In the genomic region with DNA sequence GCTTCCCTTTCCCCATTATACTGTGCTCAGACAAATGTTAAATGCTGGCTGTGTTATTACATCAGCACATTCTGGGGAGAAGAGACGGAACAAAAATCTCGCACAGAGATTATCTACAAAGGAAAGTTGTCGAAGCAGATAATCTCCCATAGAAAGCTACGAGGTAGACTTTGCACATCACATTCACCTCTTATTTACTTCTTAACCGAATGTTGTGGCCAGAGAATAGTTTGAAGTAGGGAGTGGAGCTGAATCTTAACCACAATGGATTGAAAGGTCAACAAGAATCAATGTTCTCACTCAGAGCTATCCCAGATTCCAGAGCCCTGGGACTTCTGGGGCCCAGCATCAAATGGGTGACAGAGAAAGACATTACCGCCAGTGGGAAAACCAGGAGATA, we compare ENCODE assay signal across 9 cellular contexts. TPM values are rescaled to one million over a fixed set of nuclear protein-coding genes. Genes with fewer than 3 reads are reported as not detected.
"Had no signal": no experiment of that assay in that cellular context is flagged by ENCODE, and none has a peak within 500 bp of the region (broad histone marks: within the 10 kb centered on the region; RNA-seq: fewer than 3 reads in every experiment).

No MANE protein-coding gene starts in this region.

- H2AFZ ChIP-seq: GM23338 had no signal

- ATAC-seq: GM23338, K562 had no signal

- H3K27ac Mint-ChIP-seq: GM23338, H9 had no signal

- H3K27ac ChIP-seq: HL-60 had no signal

- FAIRE-seq: H1, H54, K562 had no signal

- H3K4me2 ChIP-seq: GM23338 had no signal

- DNase-seq: H9, HCEC 1CT, IMR-90 had no signal

- H3K4me3 Mint-ChIP-seq: GM23338, H9 had no signal

- H3K4me3 ChIP-seq: GM23338, K562 had no signal

- H3K4me1 Mint-ChIP-seq: GM23338 had no signal

- H3K9me3 Mint-ChIP-seq: GM23338, H9 had no signal

RNA-seq across cellular contexts. Expression of a gene that starts 31.6 kb away (rescaled TPM):
- total RNA-seq: GM23338, H1, HT1080 had no signal

RNA-seq across cellular contexts. Expression of a gene that starts 59.9 kb away (rescaled TPM):
- total RNA-seq: GM23338, H1, HT1080, K562 had no signal
- polyA plus RNA-seq: GM23338, IMR-90, K562 had no signal
